Comparison of ENCODE assay signal across 8 cellular contexts in genomic region chr11:67421421-67422031, GRCh38. TPM values are rescaled to one million over a fixed set of nuclear protein-coding genes. Genes with fewer than 3 reads are reported as not detected.
A peak's percentile ranks its signal among the peaks of the same experiment; 100 is the strongest.
DNase-seq lines count a peak whose midpoint lies in the region; ATAC-seq lines count a peak whose summit lies in the region.

No MANE protein-coding gene starts in this region.

- peaks cover 43% of the 10 kb centered on the region for H3K4me1 Mint-ChIP-seq in activated T-cell treated with anti-CD3 and anti-CD28 coated beads, Interleukin-2, amount 50 U/mL, for 24 hours (ENCODE audit: low read depth)
- peaks cover 28% of the 10 kb centered on the region for H3K4me1 Mint-ChIP-seq in activated T-helper 1 cell treated with anti-CD3 and anti-CD28 coated beads, Interleukin-12 subunit alpha, Interleukin-12 subunit beta, Interleukin-2, Interleukin-4 antibody, amounts not matched to agents 30 ng/mL and 10 ng/mL and 1 ng/mL, durations not matched to agents 14 hours and 24 hours and 36 hours (ENCODE audit: low read depth)

- no peaks in the 10 kb centered on the region for H3K9me3 Mint-ChIP-seq in activated T-cell treated with anti-CD3 and anti-CD28 coated beads, Interleukin-2, amount 50 U/mL, for 24 hours
- H3K9me3 Mint-ChIP-seq in activated T-helper 1 cell treated with anti-CD3 and anti-CD28 coated beads, Interleukin-12 subunit alpha, Interleukin-12 subunit beta, Interleukin-2, Interleukin-4 antibody, amounts not matched to agents 30 ng/mL and 10 ng/mL and 1 ng/mL, durations not matched to agents 14 hours and 24 hours and 36 hours, result no peaks in the 10 kb centered on the region

- H3K27ac ChIP-seq in temporal lobe (ENCODE audit: low read depth, low read length), result peak overlapping the region; percentile 81

- H3K27ac Mint-ChIP-seq in activated T-cell treated with anti-CD3 and anti-CD28 coated beads, Interleukin-2, amount 50 U/mL, for 24 hours, result peak overlapping the region; percentile 86
- H3K27ac Mint-ChIP-seq in activated T-helper 1 cell treated with anti-CD3 and anti-CD28 coated beads, Interleukin-12 subunit alpha, Interleukin-12 subunit beta, Interleukin-2, Interleukin-4 antibody, amounts not matched to agents 30 ng/mL and 10 ng/mL and 1 ng/mL, durations not matched to agents 14 hours and 24 hours and 36 hours, result peak overlapping the region; percentile 70

- no peaks in the 10 kb centered on the region for H3K36me3 Mint-ChIP-seq in activated T-cell treated with anti-CD3 and anti-CD28 coated beads, Interleukin-2, amount 50 U/mL, for 24 hours (ENCODE audit: low read depth)
- no peaks in the 10 kb centered on the region for H3K36me3 Mint-ChIP-seq in activated T-helper 1 cell treated with anti-CD3 and anti-CD28 coated beads, Interleukin-12 subunit alpha, Interleukin-12 subunit beta, Interleukin-2, Interleukin-4 antibody, amounts not matched to agents 30 ng/mL and 10 ng/mL and 1 ng/mL, durations not matched to agents 14 hours and 24 hours and 36 hours (ENCODE audit: low read depth)

- ATAC-seq in left colon (peak; percentile 22), HG02759 (IDR thresholded peaks at IDR 0.05; ENCODE audit: unreplicated experiment) (no peak), HG02798 (IDR thresholded peaks at IDR 0.05; ENCODE audit: poor library complexity, unreplicated experiment) (no peak)

- intact Hi-C loops in activated T-helper 1 cell treated with anti-CD3 and anti-CD28 coated beads, Interleukin-12 subunit alpha, Interleukin-12 subunit beta, Interleukin-2, Interleukin-4 antibody, amounts not matched to agents 30 ng/mL and 10 ng/mL and 1 ng/mL, durations not matched to agents 14 hours and 24 hours and 36 hours (cut with micrococcal nuclease), result loop anchor here (1.0 to 2.0 kb wide), 4 partner anchors 12 to 43 kb away; no protein-coding TSS in a partner anchor
- intact Hi-C loops in left colon (cut with DNase I, micrococcal nuclease), result no loop called here

- DNase-seq in activated T-cell treated with anti-CD3 and anti-CD28 coated beads, Interleukin-2, amount 50 U/mL, for 24 hours, result no peak
- no peak for DNase-seq in activated T-cell treated with anti-CD3 and anti-CD28 coated beads, Interleukin-2, amount 50 U/mL, for 1 hour
- DNase-seq in activated T-helper 1 cell treated with anti-CD3 and anti-CD28 coated beads, Interleukin-12 subunit alpha, Interleukin-12 subunit beta, Interleukin-2, Interleukin-4 antibody, amounts not matched to agents 30 ng/mL and 10 ng/mL and 1 ng/mL, durations not matched to agents 14 hours and 24 hours and 36 hours (ENCODE audit: low spot score), result no peak
- no peak for DNase-seq in left colon
- DNase-seq in RKO (ENCODE audit: low spot score), result no peak

- H3K4me3 Mint-ChIP-seq in activated T-cell treated with anti-CD3 and anti-CD28 coated beads, Interleukin-2, amount 50 U/mL, for 24 hours, result peak overlapping the region; percentile 65
- peak overlapping the region; percentile 72 for H3K4me3 Mint-ChIP-seq in activated T-helper 1 cell treated with anti-CD3 and anti-CD28 coated beads, Interleukin-12 subunit alpha, Interleukin-12 subunit beta, Interleukin-2, Interleukin-4 antibody, amounts not matched to agents 30 ng/mL and 10 ng/mL and 1 ng/mL, durations not matched to agents 14 hours and 24 hours and 36 hours

- no peaks in the 10 kb centered on the region for H3K27me3 Mint-ChIP-seq in activated T-cell treated with anti-CD3 and anti-CD28 coated beads, Interleukin-2, amount 50 U/mL, for 24 hours
- peaks cover 6% of the 10 kb centered on the region for H3K27me3 Mint-ChIP-seq in activated T-helper 1 cell treated with anti-CD3 and anti-CD28 coated beads, Interleukin-12 subunit alpha, Interleukin-12 subunit beta, Interleukin-2, Interleukin-4 antibody, amounts not matched to agents 30 ng/mL and 10 ng/mL and 1 ng/mL, durations not matched to agents 14 hours and 24 hours and 36 hours (ENCODE audit: insufficient read depth)

RNA-seq across cellular contexts. Expression of gene CARNS1, which starts 6.0 kb away (rescaled TPM):
- 0.62 and 0.81 TPM in 2 replicates for total RNA-seq in activated T-helper 1 cell treated with anti-CD3 and anti-CD28 coated beads, Interleukin-12 subunit alpha, Interleukin-12 subunit beta, Interleukin-2, Interleukin-4 antibody, amounts not matched to agents 30 ng/mL and 10 ng/mL and 1 ng/mL, durations not matched to agents 14 hours and 24 hours and 36 hours
- total RNA-seq in left colon (1 to 10 TPM in 1 of 2 donors, under 1 TPM in 1; 0.61 to 2.5 TPM), temporal lobe (0.25 TPM)

RNA-seq across cellular contexts. Expression of gene RPS6KB2, which starts 6.8 kb away (rescaled TPM):
- total RNA-seq in activated T-helper 1 cell treated with anti-CD3 and anti-CD28 coated beads, Interleukin-12 subunit alpha, Interleukin-12 subunit beta, Interleukin-2, Interleukin-4 antibody, amounts not matched to agents 30 ng/mL and 10 ng/mL and 1 ng/mL, durations not matched to agents 14 hours and 24 hours and 36 hours, result 84.1 and 86.2 TPM in 2 replicates
- 10 to 100 TPM; 45.3 to 47.4 TPM for total RNA-seq in left colon
- total RNA-seq in temporal lobe, result 15.7 TPM

RNA-seq across cellular contexts. Expression of gene PTPRCAP, which starts 16.0 kb away (rescaled TPM):
- total RNA-seq in activated T-helper 1 cell treated with anti-CD3 and anti-CD28 coated beads, Interleukin-12 subunit alpha, Interleukin-12 subunit beta, Interleukin-2, Interleukin-4 antibody, amounts not matched to agents 30 ng/mL and 10 ng/mL and 1 ng/mL, durations not matched to agents 14 hours and 24 hours and 36 hours, result 108 and 109 TPM in 2 replicates
- total RNA-seq in left colon (10 to 100 TPM in 1 of 2 donors, 1 to 10 TPM in 1; 7.1 to 11.2 TPM), temporal lobe (not detected)

RNA-seq across cellular contexts. Expression of gene TBC1D10C, which starts 17.6 kb away (rescaled TPM):
- total RNA-seq in activated T-helper 1 cell treated with anti-CD3 and anti-CD28 coated beads, Interleukin-12 subunit alpha, Interleukin-12 subunit beta, Interleukin-2, Interleukin-4 antibody, amounts not matched to agents 30 ng/mL and 10 ng/mL and 1 ng/mL, durations not matched to agents 14 hours and 24 hours and 36 hours, result 131 and 135 TPM in 2 replicates
- 1 to 10 TPM; 3.0 to 4.2 TPM for total RNA-seq in left colon
- total RNA-seq in temporal lobe, result 0.25 TPM

RNA-seq across cellular contexts. Expression of gene PPP1CA, which starts 19.9 kb away (rescaled TPM):
- total RNA-seq in activated T-helper 1 cell treated with anti-CD3 and anti-CD28 coated beads, Interleukin-12 subunit alpha, Interleukin-12 subunit beta, Interleukin-2, Interleukin-4 antibody, amounts not matched to agents 30 ng/mL and 10 ng/mL and 1 ng/mL, durations not matched to agents 14 hours and 24 hours and 36 hours, result 260 and 263 TPM in 2 replicates
- 100 to 1,000 TPM; 214 to 243 TPM for total RNA-seq in left colon
- total RNA-seq in temporal lobe, result 46.0 TPM
